ENCODE assay signal across 15 cellular contexts in genomic region chr10:44866367-44866766, GRCh38. TPM values are rescaled to one million over a fixed set of nuclear protein-coding genes. Genes with fewer than 3 reads are reported as not detected.
DNase-seq lines count a peak whose midpoint lies in the region; ATAC-seq, FAIRE-seq and TF ChIP-seq lines count a peak whose summit lies in the region.
"Not testable (repeated sequence)": the region's sequence is repeated elsewhere in the genome, so short reads cannot be mapped to it uniquely, and the experiment has no call there.
"Had no signal": no experiment of that assay in that cellular context is flagged by ENCODE, and none has a peak within 500 bp of the region (broad histone marks: within the 10 kb centered on the region; RNA-seq: fewer than 3 reads in every experiment).

No MANE protein-coding gene starts in this region.

- ATAC-seq in T-helper 17 cell, natural killer cell: not testable (repeated sequence)

- H4K20me1 ChIP-seq in BLaER1; astrocyte (ENCODE audit: insufficient read depth, low read length): not testable (repeated sequence)

- not testable (repeated sequence) for H3K9me3 ChIP-seq in BLaER1; T-helper 17 cell (ENCODE audit: control insufficient read depth, low read length, poor library complexity, severe bottlenecking); astrocyte (ENCODE audit: insufficient read depth, low read depth, low read length)

- H3K4me1 Mint-ChIP-seq in T-helper 17 cell (peaks cover 18% of the 10 kb centered on the region), immature natural killer cell (peaks cover 14 to 16% of the 10 kb centered on the region in 2 donors), natural killer cell (peaks cover 16% of the 10 kb centered on the region in 2 donors)
- peaks cover 17% of the 10 kb centered on the region for H3K4me1 Mint-ChIP-seq in activated T-helper 1 cell treated with anti-CD3 and anti-CD28 coated beads, Interleukin-12 subunit alpha, Interleukin-12 subunit beta, Interleukin-2, Interleukin-4 antibody, amounts not matched to agents 30 ng/mL and 10 ng/mL and 1 ng/mL, durations not matched to agents 14 hours and 24 hours and 36 hours (ENCODE audit: low read depth)
- H3K4me1 Mint-ChIP-seq in astrocyte (ENCODE audit: low read depth, unreplicated experiment): not testable (repeated sequence)

- not testable (repeated sequence) for H3K79me2 ChIP-seq in astrocyte (ENCODE audit: insufficient read depth, low read length)

- TF ChIP-seq CTCF in astrocyte (IDR thresholded peaks at IDR 0.05; ENCODE audit: insufficient read depth, low read depth, low read length); natural killer cell (IDR thresholded peaks at IDR 0.05): not testable (repeated sequence)

- H3K27ac Mint-ChIP-seq in T-helper 17 cell; activated T-helper 1 cell treated with anti-CD3 and anti-CD28 coated beads, Interleukin-12 subunit alpha, Interleukin-12 subunit beta, Interleukin-2, Interleukin-4 antibody, amounts not matched to agents 30 ng/mL and 10 ng/mL and 1 ng/mL, durations not matched to agents 14 hours and 24 hours and 36 hours; astrocyte (ENCODE audit: unreplicated experiment); immature natural killer cell; natural killer cell: not testable (repeated sequence)

- H3K27me3 Mint-ChIP-seq in T-helper 17 cell: peaks cover 82% of the 10 kb centered on the region
- H3K27me3 Mint-ChIP-seq in activated T-helper 1 cell treated with anti-CD3 and anti-CD28 coated beads, Interleukin-12 subunit alpha, Interleukin-12 subunit beta, Interleukin-2, Interleukin-4 antibody, amounts not matched to agents 30 ng/mL and 10 ng/mL and 1 ng/mL, durations not matched to agents 14 hours and 24 hours and 36 hours (ENCODE audit: insufficient read depth): peaks cover 58% of the 10 kb centered on the region
- peaks cover 26% of the 10 kb centered on the region for H3K27me3 Mint-ChIP-seq in astrocyte (ENCODE audit: low read depth, unreplicated experiment)
- peaks cover 4 to 23% (median 12%) of the 10 kb centered on the region in 3 donors for H3K27me3 Mint-ChIP-seq in immature natural killer cell (ENCODE audit: low read depth in 3 of 3)
- H3K27me3 Mint-ChIP-seq in natural killer cell (ENCODE audit: low read depth in 2 of 2): peaks cover 60 to 87% of the 10 kb centered on the region in 2 donors

- not testable (repeated sequence) for H3K9me3 Mint-ChIP-seq in activated T-helper 1 cell treated with anti-CD3 and anti-CD28 coated beads, Interleukin-12 subunit alpha, Interleukin-12 subunit beta, Interleukin-2, Interleukin-4 antibody, amounts not matched to agents 30 ng/mL and 10 ng/mL and 1 ng/mL, durations not matched to agents 14 hours and 24 hours and 36 hours; astrocyte (ENCODE audit: unreplicated experiment); immature natural killer cell; natural killer cell

- H3K4me1 ChIP-seq in BLaER1 (peaks cover 54% of the 10 kb centered on the region), astrocyte (ENCODE audit: insufficient read depth, low read length) (peaks cover 18% of the 10 kb centered on the region)

- not testable (repeated sequence) for DNase-seq in T-helper 17 cell; activated T-helper 1 cell treated with anti-CD3 and anti-CD28 coated beads, Interleukin-12 subunit alpha, Interleukin-12 subunit beta, Interleukin-2, Interleukin-4 antibody, amounts not matched to agents 30 ng/mL and 10 ng/mL and 1 ng/mL, durations not matched to agents 14 hours and 24 hours and 36 hours (ENCODE audit: low spot score); astrocyte (ENCODE audit: low read depth); immature natural killer cell; natural killer cell

- H3K9ac ChIP-seq in BLaER1; astrocyte (ENCODE audit: low read length): not testable (repeated sequence)

- peak overlapping the region; percentile 87 for H3K27ac ChIP-seq in BLaER1
- not testable (repeated sequence) for H3K27ac ChIP-seq in astrocyte (ENCODE audit: low read depth, low read length)

- FAIRE-seq in astrocyte (lab: Jason Lieb, UNC): peak; percentile 23

- H3K36me3 ChIP-seq in BLaER1; astrocyte (ENCODE audit: insufficient read depth, low read length): not testable (repeated sequence)

- not testable (repeated sequence) for H3K4me3 ChIP-seq in BLaER1; astrocyte (ENCODE audit: insufficient read depth, low read depth, low read length)

- peak overlapping the region; percentile 95; the same call in 1 of the 2 replicates for H3K4me2 ChIP-seq in BLaER1
- not testable (repeated sequence) for H3K4me2 ChIP-seq in astrocyte (ENCODE audit: low read length)

- H3K4me3 Mint-ChIP-seq in T-helper 17 cell (peak overlapping the region; percentile 59), immature natural killer cell (peak overlapping the region in 3 of 5 donors; percentile 5 to 49 (median 27)), natural killer cell (peak overlapping the region; percentile 67)
- H3K4me3 Mint-ChIP-seq in activated T-helper 1 cell treated with anti-CD3 and anti-CD28 coated beads, Interleukin-12 subunit alpha, Interleukin-12 subunit beta, Interleukin-2, Interleukin-4 antibody, amounts not matched to agents 30 ng/mL and 10 ng/mL and 1 ng/mL, durations not matched to agents 14 hours and 24 hours and 36 hours: peak overlapping the region; percentile 27
- H3K4me3 Mint-ChIP-seq in astrocyte (ENCODE audit: unreplicated experiment): not testable (repeated sequence)

- H2AFZ ChIP-seq in astrocyte (ENCODE audit: low read depth, low read length): not testable (repeated sequence)

- H3K36me3 Mint-ChIP-seq in T-helper 17 cell (ENCODE audit: low read depth): peaks cover 14% of the 10 kb centered on the region
- H3K36me3 Mint-ChIP-seq in activated T-helper 1 cell treated with anti-CD3 and anti-CD28 coated beads, Interleukin-12 subunit alpha, Interleukin-12 subunit beta, Interleukin-2, Interleukin-4 antibody, amounts not matched to agents 30 ng/mL and 10 ng/mL and 1 ng/mL, durations not matched to agents 14 hours and 24 hours and 36 hours (ENCODE audit: low read depth); astrocyte (ENCODE audit: low read depth, unreplicated experiment); immature natural killer cell; natural killer cell: not testable (repeated sequence)

- H3K27me3 ChIP-seq in BLaER1; astrocyte (ENCODE audit: insufficient read depth, low read length): not testable (repeated sequence)

- intact Hi-C loops in activated T-helper 1 cell treated with anti-CD3 and anti-CD28 coated beads, Interleukin-12 subunit alpha, Interleukin-12 subunit beta, Interleukin-2, Interleukin-4 antibody, amounts not matched to agents 30 ng/mL and 10 ng/mL and 1 ng/mL, durations not matched to agents 14 hours and 24 hours and 36 hours (cut with micrococcal nuclease): loop anchor here (5.0 kb wide), 1 partner anchor 479 kb away; the partner anchor contains the start of gene CXCL12
- intact Hi-C loops in natural killer cell (cut with micrococcal nuclease): not testable (repeated sequence)

RNA-seq across cellular contexts. Expression of gene TMEM72, which starts 44.8 kb away (rescaled TPM):
- not detected for total RNA-seq in T-helper 17 cell
- not detected in 2 replicates for total RNA-seq in activated T-helper 1 cell treated with anti-CD3 and anti-CD28 coated beads, Interleukin-12 subunit alpha, Interleukin-12 subunit beta, Interleukin-2, Interleukin-4 antibody, amounts not matched to agents 30 ng/mL and 10 ng/mL and 1 ng/mL, durations not matched to agents 14 hours and 24 hours and 36 hours
- total RNA-seq in astrocyte: not detected in 2 replicates
- not detected for polyA plus RNA-seq in immature natural killer cell
- total RNA-seq in natural killer cell: not detected
- total RNA-seq: CD4-positive, alpha-beta memory T cell; CD4-positive, CD25-positive, alpha-beta regulatory T cell; CD8-positive, alpha-beta memory T cell; Daoy; G401; GM12878 had no signal
- polyA plus RNA-seq: AG04450; BJ; CD14-positive monocyte; CD4-positive, alpha-beta memory T cell; CD4-positive, CD25-positive, alpha-beta regulatory T cell; CD8-positive, alpha-beta memory T cell had no signal
